ENCODE assay signal across 8 cellular contexts in the genomic region with DNA sequence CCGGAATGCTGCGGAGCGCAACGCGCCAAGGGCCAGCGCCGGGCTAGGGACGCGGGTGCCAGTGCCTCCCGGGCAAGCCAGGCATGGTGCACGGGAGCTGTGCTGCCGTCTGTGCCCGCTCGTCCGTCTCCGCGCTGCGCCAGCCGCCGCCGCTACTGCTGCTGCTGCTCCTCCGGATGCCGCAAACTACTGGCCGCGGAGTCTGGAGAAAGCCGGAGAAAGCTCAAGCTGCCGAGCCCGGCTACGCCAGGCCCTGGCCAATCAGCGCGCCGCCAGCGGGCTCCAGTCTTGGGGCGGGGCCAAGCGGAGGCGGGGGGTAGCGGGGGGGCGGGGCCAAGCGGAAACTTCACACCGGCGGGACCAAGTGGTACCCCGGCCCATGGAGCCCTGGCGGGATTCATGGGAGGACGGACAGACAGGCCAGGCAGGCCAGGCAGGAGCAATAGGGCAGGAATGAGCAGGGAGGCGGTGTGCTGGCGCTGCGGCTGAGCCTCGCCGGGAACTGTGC. TPM values are rescaled to one million over a fixed set of nuclear protein-coding genes. Genes with fewer than 3 reads are reported as not detected.
DNase-seq lines count a peak whose midpoint lies in the region; ATAC-seq and TF ChIP-seq lines count a peak whose summit lies in the region.

A gene with protein sequence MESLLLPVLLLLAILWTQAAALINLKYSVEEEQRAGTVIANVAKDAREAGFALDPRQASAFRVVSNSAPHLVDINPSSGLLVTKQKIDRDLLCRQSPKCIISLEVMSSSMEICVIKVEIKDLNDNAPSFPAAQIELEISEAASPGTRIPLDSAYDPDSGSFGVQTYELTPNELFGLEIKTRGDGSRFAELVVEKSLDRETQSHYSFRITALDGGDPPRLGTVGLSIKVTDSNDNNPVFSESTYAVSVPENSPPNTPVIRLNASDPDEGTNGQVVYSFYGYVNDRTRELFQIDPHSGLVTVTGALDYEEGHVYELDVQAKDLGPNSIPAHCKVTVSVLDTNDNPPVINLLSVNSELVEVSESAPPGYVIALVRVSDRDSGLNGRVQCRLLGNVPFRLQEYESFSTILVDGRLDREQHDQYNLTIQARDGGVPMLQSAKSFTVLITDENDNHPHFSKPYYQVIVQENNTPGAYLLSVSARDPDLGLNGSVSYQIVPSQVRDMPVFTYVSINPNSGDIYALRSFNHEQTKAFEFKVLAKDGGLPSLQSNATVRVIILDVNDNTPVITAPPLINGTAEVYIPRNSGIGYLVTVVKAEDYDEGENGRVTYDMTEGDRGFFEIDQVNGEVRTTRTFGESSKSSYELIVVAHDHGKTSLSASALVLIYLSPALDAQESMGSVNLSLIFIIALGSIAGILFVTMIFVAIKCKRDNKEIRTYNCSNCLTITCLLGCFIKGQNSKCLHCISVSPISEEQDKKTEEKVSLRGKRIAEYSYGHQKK (N-terminal part only) (minus strand): TSS at position 191 of the 508 bp plus-strand sequence. CDS start 1,676 bp downstream, outside the sequence.

- H3K9me3 ChIP-seq in CD8-positive, alpha-beta T cell (ENCODE audit: low read length), result no peaks in the 10 kb centered on the region
- H3K9me3 ChIP-seq in testis, result no peaks in the 10 kb centered on the region

- peaks cover 37% of the 10 kb centered on the region for H3K27me3 Mint-ChIP-seq in CD8-positive, alpha-beta T cell (ENCODE audit: low read depth)
- peaks cover 61% of the 10 kb centered on the region for H3K27me3 Mint-ChIP-seq in activated CD4-positive, alpha-beta memory T cell treated with anti-CD3 and anti-CD28 coated beads, Interleukin-2, amount 10 ng/mL, durations not matched to agents 7 days and 5 days
- peaks cover 28 to 66% of the 10 kb centered on the region in 2 donors for H3K27me3 Mint-ChIP-seq in natural killer cell (ENCODE audit: low read depth in 2 of 2)

- TF ChIP-seq POLR2A in testis (IDR thresholded peaks at IDR 0.05), result no peak

- no peak for TF ChIP-seq CTCF in CD8-positive, alpha-beta T cell (IDR thresholded peaks at IDR 0.05)
- TF ChIP-seq CTCF in fibroblast of the aortic adventitia (IDR thresholded peaks at IDR 0.05; ENCODE audit: insufficient read depth, low read length), result no peak
- no peak for TF ChIP-seq CTCF in natural killer cell (IDR thresholded peaks at IDR 0.05)
- TF ChIP-seq CTCF in testis (IDR thresholded peaks at IDR 0.05), result no peak

- DNase-seq in CD8-positive, alpha-beta T cell, result peak in 1 of 7 experiments; percentile 0
- DNase-seq in activated CD4-positive, alpha-beta memory T cell treated with anti-CD3 and anti-CD28 coated beads, Interleukin-2, amount 10 ng/mL, durations not matched to agents 7 days and 5 days, result peak; percentile 19
- DNase-seq in fibroblast of the aortic adventitia (ENCODE audit: low read depth) (peak; percentile 28), natural killer cell (no peak), testis (peak; percentile 77), OCI-M2 (lab: John Stamatoyannopoulos, UW; ENCODE audit: unreplicated experiment) (no peak)

- WGBS in testis, 2 donors, result 0% methylated on average over 4 to 29 of the region's 49 CpGs

- H3K27ac ChIP-seq in CD8-positive, alpha-beta T cell (ENCODE audit: low read depth, low read length), result no peak within 1 kb of the TSS
- H3K27ac ChIP-seq in testis, result no peak within 1 kb of the TSS

- no peak for ATAC-seq in CD8-positive, alpha-beta T cell
- peak; percentile 54 for ATAC-seq in HG03354 (IDR thresholded peaks at IDR 0.05; ENCODE audit: poor library complexity, severe bottlenecking, unreplicated experiment)
- no peak for ATAC-seq in natural killer cell
- ATAC-seq in HG02588 (IDR thresholded peaks at IDR 0.05; ENCODE audit: unreplicated experiment), result no peak

- H3K36me3 Mint-ChIP-seq in CD8-positive, alpha-beta T cell, result no peaks in the 10 kb centered on the region
- no peaks in the 10 kb centered on the region for H3K36me3 Mint-ChIP-seq in activated CD4-positive, alpha-beta memory T cell treated with anti-CD3 and anti-CD28 coated beads, Interleukin-2, amount 10 ng/mL, durations not matched to agents 7 days and 5 days (ENCODE audit: low read depth)
- no peaks in the 10 kb centered on the region for H3K36me3 Mint-ChIP-seq in natural killer cell

- intact Hi-C loops in CD8-positive, alpha-beta T cell (cut with DNase I, micrococcal nuclease), result no loop called here
- intact Hi-C loops in natural killer cell (cut with micrococcal nuclease) (no loop called here), testis (cut with DNase I; ENCODE audit: low total_unique reads) (no loop called here)

- H3K27ac Mint-ChIP-seq in CD8-positive, alpha-beta T cell, result no peak within 1 kb of the TSS
- H3K27ac Mint-ChIP-seq in activated CD4-positive, alpha-beta memory T cell treated with anti-CD3 and anti-CD28 coated beads, Interleukin-2, amount 10 ng/mL, durations not matched to agents 7 days and 5 days, result no peak within 1 kb of the TSS
- no peak within 1 kb of the TSS for H3K27ac Mint-ChIP-seq in natural killer cell

- H3K4me3 Mint-ChIP-seq in CD8-positive, alpha-beta T cell, result peak within 1 kb of the TSS; percentile 72
- peak within 1 kb of the TSS; percentile 27 for H3K4me3 Mint-ChIP-seq in activated CD4-positive, alpha-beta memory T cell treated with anti-CD3 and anti-CD28 coated beads, Interleukin-2, amount 10 ng/mL, durations not matched to agents 7 days and 5 days
- H3K4me3 Mint-ChIP-seq in natural killer cell, result peak within 1 kb of the TSS; percentile 47

- POLR2A ChIA-PET in CD8-positive, alpha-beta T cell (lab: Charles Lee), result no interaction called here
- POLR2A ChIA-PET in activated CD4-positive, alpha-beta memory T cell treated with anti-CD3 and anti-CD28 coated beads, Interleukin-2, amount 10 ng/mL, durations not matched to agents 7 days and 5 days (lab: Charles Lee), result no interaction called here

- H3K4me1 ChIP-seq in CD8-positive, alpha-beta T cell (ENCODE audit: insufficient read depth, low read length), result no peaks in the 10 kb centered on the region
- no peaks in the 10 kb centered on the region for H3K4me1 ChIP-seq in testis

- peak within 1 kb of the TSS; percentile 15 for H3K4me3 ChIP-seq in CD8-positive, alpha-beta T cell (ENCODE audit: low read depth, low read length)
- H3K4me3 ChIP-seq in fibroblast of the aortic adventitia (ENCODE audit: low read depth, low read length), result peak within 1 kb of the TSS; percentile 48
- H3K4me3 ChIP-seq in testis, result peak within 1 kb of the TSS; percentile 29 to 50

- H3K36me3 ChIP-seq in CD8-positive, alpha-beta T cell (ENCODE audit: insufficient read depth, low read length), result no peaks in the 10 kb centered on the region
- H3K36me3 ChIP-seq in testis (ENCODE audit: low read depth, missing control alignments), result no peaks in the 10 kb centered on the region

- no peaks in the 10 kb centered on the region for H3K27me3 ChIP-seq in CD8-positive, alpha-beta T cell (ENCODE audit: insufficient read depth, low read length)
- H3K27me3 ChIP-seq in testis, result no peaks in the 10 kb centered on the region

- H3K4me1 Mint-ChIP-seq in CD8-positive, alpha-beta T cell (ENCODE audit: low read depth), result peaks cover 14% of the 10 kb centered on the region
- H3K4me1 Mint-ChIP-seq in activated CD4-positive, alpha-beta memory T cell treated with anti-CD3 and anti-CD28 coated beads, Interleukin-2, amount 10 ng/mL, durations not matched to agents 7 days and 5 days, result peaks cover 3% of the 10 kb centered on the region
- H3K4me1 Mint-ChIP-seq in natural killer cell, result peaks cover 0 to 5% of the 10 kb centered on the region in 2 donors

- H3K9me3 Mint-ChIP-seq in CD8-positive, alpha-beta T cell, result no peaks in the 10 kb centered on the region
- no peaks in the 10 kb centered on the region for H3K9me3 Mint-ChIP-seq in activated CD4-positive, alpha-beta memory T cell treated with anti-CD3 and anti-CD28 coated beads, Interleukin-2, amount 10 ng/mL, durations not matched to agents 7 days and 5 days
- H3K9me3 Mint-ChIP-seq in natural killer cell, result no peaks in the 10 kb centered on the region

- CTCF ChIA-PET in CD8-positive, alpha-beta T cell (lab: Charles Lee), result no interaction called here
- CTCF ChIA-PET in activated CD4-positive, alpha-beta memory T cell treated with anti-CD3 and anti-CD28 coated beads, Interleukin-2, amount 10 ng/mL, durations not matched to agents 7 days and 5 days (lab: Charles Lee), result interaction anchor here (0.5 kb wide), 1 partner anchor 212 kb away, joined by 3 read pairs; no protein-coding TSS in a partner anchor

RNA-seq across cellular contexts. Expression of the gene that starts here (rescaled TPM):
- total RNA-seq in CD8-positive, alpha-beta T cell, result not detected
- not detected for total RNA-seq in activated CD4-positive, alpha-beta memory T cell treated with anti-CD3 and anti-CD28 coated beads, Interleukin-2, amount 10 ng/mL, durations not matched to agents 7 days and 5 days
- total RNA-seq in fibroblast of the aortic adventitia (ENCODE audit: low replicate concordance) (0.09 TPM in 1 of 2 replicates, not detected in the other), natural killer cell (not detected), testis (1 to 10 TPM; 3.4 to 4.5 TPM)
- polyA plus RNA-seq in testis (ENCODE audit: insufficient read depth, low read depth, low replicate concordance), result 1.9 TPM

Comparison
In these comparisons a context has a peak if more than half of its experiments do, and no peak if none do; other contexts are left out.
1. Peak in DNase-seq in activated CD4-positive, alpha-beta memory T cell treated with anti-CD3 and anti-CD28 coated beads, Interleukin-2, amount 10 ng/mL, durations not matched to agents 7 days and 5 days; RNA of the gene not detected or under 1 TPM.
2. Peak in DNase-seq and H3K4me3 ChIP-seq in fibroblast of the aortic adventitia; RNA of the gene not detected or under 1 TPM.